In genomic region chr12:9649532-9649940, GRCh38 we compare ENCODE assay signal across 8 cellular contexts. TPM values are rescaled to one million over a fixed set of nuclear protein-coding genes. Genes with fewer than 3 reads are reported as not detected.
DNase-seq lines count a peak whose midpoint lies in the region; ATAC-seq and TF ChIP-seq lines count a peak whose summit lies in the region.

No MANE protein-coding gene starts in this region.

- H3K27me3 ChIP-seq in lung (ENCODE audit: control insufficient read depth, insufficient read depth) (no peaks in the 10 kb centered on the region), tibial nerve (no peaks in the 10 kb centered on the region)

- H3K9me3 ChIP-seq in lung (ENCODE audit: control insufficient read depth in 2 of 2, insufficient read depth in 1 of 2, low read length in 1 of 2) = no peaks in the 10 kb centered on the region
- H3K9me3 ChIP-seq in tibial nerve = no peaks in the 10 kb centered on the region

- DNase-seq in GM12865 (ENCODE audit: low read depth) (peak; percentile 65), NAMALWA (ENCODE audit: low spot score) (peak; percentile 85), astrocyte of the cerebellum (ENCODE audit: low read depth) (no peak), lung (ENCODE audit: low spot score) (no peak), tibial nerve (ENCODE audit: low spot score in 2 of 2) (no peak), HuH-7.5 (ENCODE audit: low spot score) (no peak), activated gamma-delta T cell treated with Interleukin-2 at 50 U/mL for 16 hours (no peak), sciatic nerve (ENCODE audit: low spot score) (no peak)

- in situ Hi-C loops in astrocyte of the cerebellum (cut with HindIII; ENCODE audit: low sequenced_read_pairs) = no loop called here

- 20 to 22% methylated on average over 5 of the region's 5 CpGs for WGBS in lung, 2 donors
- 35 to 55% methylated on average over 5 of the region's 5 CpGs for WGBS in tibial nerve, 2 donors

- ATAC-seq in lung (ENCODE audit: insufficient read depth, low FRiP score) (no peak), sciatic nerve (no peak)

- TF ChIP-seq EP300 in tibial nerve (IDR thresholded peaks at IDR 0.05) = no peak

- TF ChIP-seq CTCF in GM12865 (IDR thresholded peaks at IDR 0.05; ENCODE audit: insufficient read depth, low read depth, low read length, missing control alignments) (no peak), astrocyte of the cerebellum (IDR thresholded peaks at IDR 0.05; ENCODE audit: low read depth, low read length, missing control alignments) (no peak), lung (IDR thresholded peaks at IDR 0.05; ENCODE audit: control extremely low read depth, extremely low read depth) (no peak), tibial nerve (IDR thresholded peaks at IDR 0.05) (no peak)

- intact Hi-C loops in sciatic nerve (cut with DNase I) = no loop called here

- peak overlapping the region; percentile 52 to 62 for H3K27ac ChIP-seq in lung (ENCODE audit: low read depth in 1 of 2, low read length in 1 of 2)
- H3K27ac ChIP-seq in tibial nerve = peak overlapping the region; percentile 83 to 95 (median 90)

- peaks cover 0 to 8% of the 10 kb centered on the region in 2 donors for H3K36me3 ChIP-seq in lung (ENCODE audit: control insufficient read depth in 2 of 2, insufficient read depth in 2 of 2, low read length in 2 of 2)
- H3K36me3 ChIP-seq in tibial nerve = peaks cover 0 to 12% (median 5%) of the 10 kb centered on the region in 3 donors

- H3K4me3 ChIP-seq in GM12865 (ENCODE audit: low read depth, low read length) (peak overlapping the region; percentile 83), astrocyte of the cerebellum (ENCODE audit: low read depth, low read length) (peak overlapping the region; percentile 67), lung (peak overlapping the region; percentile 54), tibial nerve (peak overlapping the region; percentile 51 to 87 (median 58))

- H3K4me1 ChIP-seq in lung (ENCODE audit: control insufficient read depth in 2 of 2, insufficient read depth in 2 of 2, low read length in 2 of 2) = no peaks in the 10 kb centered on the region
- peaks cover 0 to 34% (median 24%) of the 10 kb centered on the region in 4 donors for H3K4me1 ChIP-seq in tibial nerve

- no peak for TF ChIP-seq POLR2A in tibial nerve (IDR thresholded peaks at IDR 0.05)

RNA-seq across cellular contexts. Expression of gene CLEC2D, which starts 20.0 kb away (rescaled TPM):
- total RNA-seq in lung (10 to 100 TPM; 11.6 to 30.5 TPM), tibial nerve (10 to 100 TPM in 3 of 4 donors, 1 to 10 TPM in 1; 9.6 to 19.0 (median 13.2) TPM), sciatic nerve (38.8 TPM)
- 1 to 10 TPM; 4.4 to 6.4 TPM for polyA plus RNA-seq in lung

RNA-seq across cellular contexts. Expression of gene KLRB1, which starts 41.8 kb away (rescaled TPM):
- total RNA-seq in lung (1 to 10 TPM; 1.4 to 3.5 TPM), tibial nerve (under 1 TPM in 2 of 4 donors, not detected in 2; 0.59 to 0.84 TPM), sciatic nerve (1.4 TPM)
- polyA plus RNA-seq in lung = 1 to 10 TPM; 1.9 to 2.7 TPM

Comparison
In these comparisons a context has a peak if more than half of its experiments do, and no peak if none do; other contexts are left out.
1. DNase-seq: peak in GM12865 (single experiment) and NAMALWA (single experiment); none in astrocyte of the cerebellum (single experiment), lung (single experiment), tibial nerve (0 of 2), HuH-7.5 (single experiment), activated gamma-delta T cell treated with Interleukin-2 at 50 U/mL for 16 hours (single experiment) and sciatic nerve (single experiment).
2. Peak in every context shown above with its lines, with median percentiles within 50 percentile points of each other: H3K4me3 ChIP-seq.